19 cellular contexts compared by ENCODE assay signal in genomic region chr5:83388608-83389007, GRCh38.
"Had no signal": no experiment of that assay in that cellular context is flagged by ENCODE, and none has a peak within 500 bp of the region (broad histone marks: within the 10 kb centered on the region; RNA-seq: fewer than 3 reads in every experiment).

No MANE protein-coding gene starts in this region.

- H3K4me1 ChIP-seq: esophagus muscularis mucosa, left ventricle myocardium inferior, right atrium auricular region, suprapubic skin had no signal

- H3K36me3 ChIP-seq: cardiac muscle cell, esophagus muscularis mucosa, left ventricle myocardium inferior, right atrium auricular region, suprapubic skin had no signal

- H3K4me1 Mint-ChIP-seq: activated naive CD8-positive, alpha-beta T cell treated with anti-CD3 and anti-CD28 coated beads, Interleukin-2, amount 10 ng/mL, durations not matched to agents 7 days and 5 days had no signal

- H3K27me3 ChIP-seq: cardiac muscle cell, esophagus muscularis mucosa, right atrium auricular region, suprapubic skin had no signal

- H3K4me3 Mint-ChIP-seq: activated naive CD8-positive, alpha-beta T cell treated with anti-CD3 and anti-CD28 coated beads, Interleukin-2, amount 10 ng/mL, durations not matched to agents 7 days and 5 days; activated T-helper 1 cell treated with anti-CD3 and anti-CD28 coated beads, Interleukin-12 subunit alpha, Interleukin-12 subunit beta, Interleukin-2, Interleukin-4 antibody, amounts not matched to agents 30 ng/mL and 10 ng/mL and 1 ng/mL, durations not matched to agents 14 hours and 24 hours and 36 hours; nephron progenitor cell; type B pancreatic cell had no signal

- H3K4me3 ChIP-seq: cardiac muscle cell, esophagus muscularis mucosa, left ventricle myocardium inferior, right atrium auricular region, skin epidermis, suprapubic skin had no signal

- H3K9me3 Mint-ChIP-seq: activated naive CD8-positive, alpha-beta T cell treated with anti-CD3 and anti-CD28 coated beads, Interleukin-2, amount 10 ng/mL, durations not matched to agents 7 days and 5 days; activated T-helper 1 cell treated with anti-CD3 and anti-CD28 coated beads, Interleukin-12 subunit alpha, Interleukin-12 subunit beta, Interleukin-2, Interleukin-4 antibody, amounts not matched to agents 30 ng/mL and 10 ng/mL and 1 ng/mL, durations not matched to agents 14 hours and 24 hours and 36 hours; type B pancreatic cell had no signal

- H3K27me3 Mint-ChIP-seq: activated naive CD8-positive, alpha-beta T cell treated with anti-CD3 and anti-CD28 coated beads, Interleukin-2, amount 10 ng/mL, durations not matched to agents 7 days and 5 days; progenitor cell of endocrine pancreas; type B pancreatic cell had no signal

- H3K27ac Mint-ChIP-seq: activated naive CD8-positive, alpha-beta T cell treated with anti-CD3 and anti-CD28 coated beads, Interleukin-2, amount 10 ng/mL, durations not matched to agents 7 days and 5 days; activated T-helper 1 cell treated with anti-CD3 and anti-CD28 coated beads, Interleukin-12 subunit alpha, Interleukin-12 subunit beta, Interleukin-2, Interleukin-4 antibody, amounts not matched to agents 30 ng/mL and 10 ng/mL and 1 ng/mL, durations not matched to agents 14 hours and 24 hours and 36 hours; nephron progenitor cell; type B pancreatic cell had no signal

- H3K27ac ChIP-seq: cardiac muscle cell, esophagus muscularis mucosa, left ventricle myocardium inferior, right atrium auricular region, skin epidermis, suprapubic skin had no signal

- DNase-seq: activated CD4-positive, CD25-positive, alpha-beta regulatory T cell treated with anti-CD3 and anti-CD28 coated beads, Interleukin-2, amount 50 U/mL, for 72 hours; activated naive CD4-positive, alpha-beta T cell; activated naive CD8-positive, alpha-beta T cell treated with anti-CD3 and anti-CD28 coated beads, Interleukin-2, amount 10 ng/mL, durations not matched to agents 7 days and 5 days; anterior cingulate cortex; kidney; left ventricle myocardium inferior; nephron progenitor cell; occipital lobe; stimulated activated CD4-positive, alpha-beta T cell treated with anti-CD3 and anti-CD28 coated beads, Interleukin-4, amount 100 ng/mL, for 4 hours; stimulated activated CD8-positive, alpha-beta memory T cell treated with anti-CD3 and anti-CD28 coated beads, Interleukin-4, amount 100 ng/mL, for 48 hours; stimulated activated naive CD8-positive, alpha-beta T cell treated with anti-CD3 and anti-CD28 coated beads, Interleukin-15, Interleukin-2, amounts not matched to agents 100 U/mL and 50 U/mL, for 24 hours had no signal

- FAIRE-seq: kidney had no signal

- H3K9me3 ChIP-seq: right atrium auricular region, suprapubic skin had no signal

- H3K36me3 Mint-ChIP-seq: activated naive CD8-positive, alpha-beta T cell treated with anti-CD3 and anti-CD28 coated beads, Interleukin-2, amount 10 ng/mL, durations not matched to agents 7 days and 5 days; type B pancreatic cell had no signal
